Comparison of ENCODE assay signal across 20 cellular contexts in the genomic region with DNA sequence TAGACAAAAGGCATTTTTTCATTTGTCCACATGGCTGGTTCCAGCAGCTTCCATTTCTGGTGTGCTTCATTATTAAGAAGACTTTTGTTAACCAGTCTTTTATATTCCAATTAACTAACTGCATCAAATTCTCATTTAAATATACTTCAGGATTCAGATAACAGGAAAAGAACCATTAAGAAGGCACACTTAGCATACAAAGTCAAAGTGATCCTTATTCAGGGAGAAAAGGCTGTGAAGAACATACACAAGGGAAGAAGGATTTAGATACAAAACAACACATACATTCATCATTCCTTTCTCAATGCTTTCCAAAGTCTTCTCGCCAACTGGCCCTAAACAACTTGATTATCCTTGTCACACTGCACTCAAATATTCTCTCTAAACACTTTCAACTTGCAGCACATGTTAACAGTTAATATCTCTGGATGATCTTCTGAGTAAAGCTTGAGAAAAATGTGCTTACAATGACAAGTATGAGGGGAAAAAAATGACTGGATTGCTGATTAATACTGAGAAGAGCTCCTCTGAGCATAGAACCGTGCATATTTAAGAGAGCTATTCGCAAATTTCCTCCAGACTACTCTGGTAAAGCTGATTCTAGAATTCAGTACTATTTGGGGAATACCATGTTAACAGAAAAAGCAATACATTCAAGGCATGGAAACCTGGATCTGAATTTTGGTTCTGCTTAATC.
A peak's percentile ranks its signal among the peaks of the same experiment; 100 is the strongest.
DNase-seq lines count a peak whose midpoint lies in the region; ATAC-seq and TF ChIP-seq lines count a peak whose summit lies in the region.
"Had no signal": no experiment of that assay in that cellular context is flagged by ENCODE, and none has a peak within 500 bp of the region (broad histone marks: within the 10 kb centered on the region; RNA-seq: fewer than 3 reads in every experiment).

No MANE protein-coding gene starts in this region.

- CTCF ChIA-PET in BJ (lab: Yijun Ruan, JAX), result interaction anchor here (0.6 kb wide), 1 partner anchor 40 kb away, joined by 3 read pairs; no protein-coding TSS in a partner anchor

- ATAC-seq in SK-N-SH treated with all-trans-retinoic acid at 6 μM for 48 hours, result peak; percentile 82
- no peak for ATAC-seq in GM18907 (IDR thresholded peaks at IDR 0.05; ENCODE audit: unreplicated experiment)
- ATAC-seq: gastroesophageal sphincter had no signal

- H3K36me3 ChIP-seq in BJ (ENCODE audit: control insufficient read depth, insufficient read depth, low read length), result peaks cover 3% of the 10 kb centered on the region
- H3K36me3 ChIP-seq: colonic mucosa had no signal

- DNase-seq in BJ (ENCODE audit: low read depth), result peak; percentile 45
- DNase-seq in HCEC 1CT, result peak; percentile 7
- DNase-seq in kidney tubule cell (ENCODE audit: low spot score), result peak; percentile 23
- no peak for DNase-seq in NCI-H1417 treated with DMSO at 0.1 percent for 48 hours (lab: John Stamatoyannopoulos, UW)
- DNase-seq in mucosa of gallbladder (ENCODE audit: low spot score), result no peak
- no peak for DNase-seq in dermis blood vessel endothelial cell
- DNase-seq: activated CD4-positive, alpha-beta T cell treated with anti-CD3 and anti-CD28 coated beads, Interleukin-2, amount 10 ng/mL, durations not matched to agents 7 days and 5 days; activated naive CD4-positive, alpha-beta T cell treated with Interleukin-2 at 50 U/mL for 16 hours; colonic mucosa; GF-D8; H7; naive B cell; NCI-H2029; NCI-H526 had no signal

- H3K4me3 ChIP-seq in BJ (ENCODE audit: low read depth, low read length), result no peak overlapping the region
- H3K4me3 ChIP-seq: ascending aorta, colonic mucosa, gastroesophageal sphincter, smooth muscle cell, thoracic aorta had no signal

- no peak for TF ChIP-seq CTCF in BJ (IDR thresholded peaks at IDR 0.05; ENCODE audit: insufficient read depth, low read depth, low read length)

- H3K27me3 ChIP-seq in BJ (ENCODE audit: control insufficient read depth, insufficient read depth, low read length), result no peaks in the 10 kb centered on the region
- H3K27me3 ChIP-seq: ascending aorta, colonic mucosa, gastroesophageal sphincter had no signal

- POLR2A ChIA-PET in BJ (lab: Charles Lee), result no interaction called here

TF ChIP-seq in SK-N-SH treated with all-trans-retinoic acid at 6 μM for 48 hours, 23 proteins besides CTCF, POLR2A, EP300 and RAD21:
- TF ChIP-seq BACH2 (CRISPR knock-in tag; IDR thresholded peaks at IDR 0.05; ENCODE audit: borderline replicate concordance) (no peak), PPARA (CRISPR knock-in tag; IDR thresholded peaks at IDR 0.05; ENCODE audit: borderline replicate concordance) (no peak), POU6F1 (CRISPR knock-in tag; IDR thresholded peaks at IDR 0.05; ENCODE audit: borderline replicate concordance, low read depth) (no peak), ZC3H10 (CRISPR knock-in tag; IDR thresholded peaks at IDR 0.05) (no peak), RARB (CRISPR knock-in tag; IDR thresholded peaks at IDR 0.05) (no peak), ISL1 (CRISPR knock-in tag; IDR thresholded peaks at IDR 0.05) (no peak)
- TF ChIP-seq, protein P1, sequence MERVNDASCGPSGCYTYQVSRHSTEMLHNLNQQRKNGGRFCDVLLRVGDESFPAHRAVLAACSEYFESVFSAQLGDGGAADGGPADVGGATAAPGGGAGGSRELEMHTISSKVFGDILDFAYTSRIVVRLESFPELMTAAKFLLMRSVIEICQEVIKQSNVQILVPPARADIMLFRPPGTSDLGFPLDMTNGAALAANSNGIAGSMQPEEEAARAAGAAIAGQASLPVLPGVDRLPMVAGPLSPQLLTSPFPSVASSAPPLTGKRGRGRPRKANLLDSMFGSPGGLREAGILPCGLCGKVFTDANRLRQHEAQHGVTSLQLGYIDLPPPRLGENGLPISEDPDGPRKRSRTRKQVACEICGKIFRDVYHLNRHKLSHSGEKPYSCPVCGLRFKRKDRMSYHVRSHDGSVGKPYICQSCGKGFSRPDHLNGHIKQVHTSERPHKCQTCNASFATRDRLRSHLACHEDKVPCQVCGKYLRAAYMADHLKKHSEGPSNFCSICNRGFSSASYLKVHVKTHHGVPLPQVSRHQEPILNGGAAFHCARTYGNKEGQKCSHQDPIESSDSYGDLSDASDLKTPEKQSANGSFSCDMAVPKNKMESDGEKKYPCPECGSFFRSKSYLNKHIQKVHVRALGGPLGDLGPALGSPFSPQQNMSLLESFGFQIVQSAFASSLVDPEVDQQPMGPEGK (CRISPR knock-in tag; IDR thresholded peaks at IDR 0.05; ENCODE audit: borderline replicate concordance), result no peak
- TF ChIP-seq, protein P2, sequence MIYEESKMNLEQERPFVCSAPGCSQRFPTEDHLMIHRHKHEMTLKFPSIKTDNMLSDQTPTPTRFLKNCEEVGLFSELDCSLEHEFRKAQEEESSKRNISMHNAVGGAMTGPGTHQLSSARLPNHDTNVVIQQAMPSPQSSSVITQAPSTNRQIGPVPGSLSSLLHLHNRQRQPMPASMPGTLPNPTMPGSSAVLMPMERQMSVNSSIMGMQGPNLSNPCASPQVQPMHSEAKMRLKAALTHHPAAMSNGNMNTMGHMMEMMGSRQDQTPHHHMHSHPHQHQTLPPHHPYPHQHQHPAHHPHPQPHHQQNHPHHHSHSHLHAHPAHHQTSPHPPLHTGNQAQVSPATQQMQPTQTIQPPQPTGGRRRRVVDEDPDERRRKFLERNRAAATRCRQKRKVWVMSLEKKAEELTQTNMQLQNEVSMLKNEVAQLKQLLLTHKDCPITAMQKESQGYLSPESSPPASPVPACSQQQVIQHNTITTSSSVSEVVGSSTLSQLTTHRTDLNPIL (CRISPR knock-in tag; IDR thresholded peaks at IDR 0.05; ENCODE audit: low read depth), result no peak

Comparison
In these comparisons a context has a peak if more than half of its experiments do, and no peak if none do; other contexts are left out.
1. DNase-seq: peak in BJ (single experiment), HCEC 1CT (single experiment) and kidney tubule cell (single experiment); none in NCI-H1417 treated with DMSO at 0.1 percent for 48 hours (single experiment), mucosa of gallbladder (single experiment) and dermis blood vessel endothelial cell (single experiment).